ENCODE assay signal across 9 cellular contexts in genomic region chr1:203288351-203288894, GRCh38. TPM values are rescaled to one million over a fixed set of nuclear protein-coding genes. Genes with fewer than 3 reads are reported as not detected.
A peak's percentile ranks its signal among the peaks of the same experiment; 100 is the strongest.
DNase-seq lines count a peak whose midpoint lies in the region; TF ChIP-seq lines count a peak whose summit lies in the region.
"Had no signal": no experiment of that assay in that cellular context is flagged by ENCODE, and none has a peak within 500 bp of the region (broad histone marks: within the 10 kb centered on the region; RNA-seq: fewer than 3 reads in every experiment).

No MANE protein-coding gene starts in this region.

- H3K9me3 ChIP-seq in Peyer's patch, result no peaks in the 10 kb centered on the region

- no peaks in the 10 kb centered on the region for H3K27me3 ChIP-seq in Peyer's patch

- TF ChIP-seq CTCF in Peyer's patch (IDR thresholded peaks at IDR 0.05) (no peak), glutamatergic neuron (IDR thresholded peaks at IDR 0.05; ENCODE audit: partially characterized antibody, unreplicated experiment) (no peak)

- H3K36me3 ChIP-seq in Peyer's patch, result no peaks in the 10 kb centered on the region

- peak overlapping the region; percentile 94 to 99 (median 96) for H3K27ac ChIP-seq in Peyer's patch
- peak overlapping the region; percentile 97 for H3K27ac ChIP-seq in substantia nigra (ENCODE audit: low read depth, low read length, poor library complexity, severe bottlenecking)

- no peak overlapping the region for H3K4me3 ChIP-seq in Peyer's patch

- peak overlapping the region; percentile 82 for H3K4me3 Mint-ChIP-seq in activated CD4-positive, alpha-beta T cell treated with anti-CD3 and anti-CD28 coated beads, Interleukin-2, amount 10 ng/mL, durations not matched to agents 24 days and 14 days
- peak overlapping the region; percentile 25 for H3K4me3 Mint-ChIP-seq in glutamatergic neuron (ENCODE audit: unreplicated experiment)

- peaks cover 2% of the 10 kb centered on the region for H3K36me3 Mint-ChIP-seq in activated CD4-positive, alpha-beta T cell treated with anti-CD3 and anti-CD28 coated beads, Interleukin-2, amount 10 ng/mL, durations not matched to agents 24 days and 14 days (ENCODE audit: low read depth)
- H3K36me3 Mint-ChIP-seq in glutamatergic neuron (ENCODE audit: unreplicated experiment), result no peaks in the 10 kb centered on the region

- peaks cover 17 to 79% (median 52%) of the 10 kb centered on the region in 4 donors for H3K4me1 ChIP-seq in Peyer's patch

- no peaks in the 10 kb centered on the region for H3K9me3 Mint-ChIP-seq in activated CD4-positive, alpha-beta T cell treated with anti-CD3 and anti-CD28 coated beads, Interleukin-2, amount 10 ng/mL, durations not matched to agents 24 days and 14 days
- peaks cover 3% of the 10 kb centered on the region for H3K9me3 Mint-ChIP-seq in glutamatergic neuron (ENCODE audit: unreplicated experiment)

- intact Hi-C loops in activated CD4-positive, alpha-beta T cell treated with anti-CD3 and anti-CD28 coated beads, Interleukin-2, amount 10 ng/mL, durations not matched to agents 24 days and 14 days (cut with micrococcal nuclease), result loop anchor here (2.0 to 5.0 kb wide), 2 partner anchors 339 to 364 kb away; partner anchors contain the start of gene ATP2B4

- H3K27ac Mint-ChIP-seq in activated CD4-positive, alpha-beta T cell treated with anti-CD3 and anti-CD28 coated beads, Interleukin-2, amount 10 ng/mL, durations not matched to agents 24 days and 14 days, result peak overlapping the region; percentile 97
- H3K27ac Mint-ChIP-seq in glutamatergic neuron (ENCODE audit: unreplicated experiment), result peak overlapping the region; percentile 91

- H3K27me3 Mint-ChIP-seq in activated CD4-positive, alpha-beta T cell treated with anti-CD3 and anti-CD28 coated beads, Interleukin-2, amount 10 ng/mL, durations not matched to agents 24 days and 14 days, result peaks cover 2% of the 10 kb centered on the region
- peaks cover 8% of the 10 kb centered on the region for H3K27me3 Mint-ChIP-seq in glutamatergic neuron (ENCODE audit: unreplicated experiment)

- TF ChIP-seq POLR2A in Peyer's patch (IDR thresholded peaks at IDR 0.05), result no peak

- peak; percentile 71 for DNase-seq in activated CD4-positive, alpha-beta T cell treated with anti-CD3 and anti-CD28 coated beads, Interleukin-2, amount 10 ng/mL, durations not matched to agents 24 days and 14 days
- DNase-seq in activated CD4-positive, alpha-beta T cell treated with anti-CD3 and anti-CD28 coated beads for 4 hours, result no peak
- DNase-seq in Peyer's patch, result no peak
- DNase-seq in glutamatergic neuron, result no peak
- DNase-seq in substantia nigra (lab: John Stamatoyannopoulos, UW), result no peak
- DNase-seq in AG08396 (ENCODE audit: low spot score), result no peak
- DNase-seq in HK-2 (ENCODE audit: unreplicated experiment), result no peak
- no peak for DNase-seq in GOT3 (lab: John Stamatoyannopoulos, UW)
- DNase-seq: NCI-H526 had no signal

- peaks cover 64% of the 10 kb centered on the region for H3K4me1 Mint-ChIP-seq in activated CD4-positive, alpha-beta T cell treated with anti-CD3 and anti-CD28 coated beads, Interleukin-2, amount 10 ng/mL, durations not matched to agents 24 days and 14 days
- H3K4me1 Mint-ChIP-seq in glutamatergic neuron (ENCODE audit: low read depth, unreplicated experiment), result peaks cover 68% of the 10 kb centered on the region

RNA-seq across cellular contexts. Expression of gene BTG2, which starts 16.9 kb away (rescaled TPM):
- total RNA-seq in activated CD4-positive, alpha-beta T cell treated with anti-CD3 and anti-CD28 coated beads, Interleukin-2, amount 10 ng/mL, durations not matched to agents 24 days and 14 days, result 106 and 108 TPM in 2 replicates
- total RNA-seq in Peyer's patch (100 to 1,000 TPM in 1 of 4 donors, 10 to 100 TPM in 3; 45.0 to 129 (median 58.8) TPM), glutamatergic neuron (ENCODE audit: unreplicated experiment) (88.6 TPM)

RNA-seq across cellular contexts. Expression of gene CHIT1, which starts 59.0 kb away (rescaled TPM):
- 0.21 and 0.70 TPM in 2 replicates for total RNA-seq in activated CD4-positive, alpha-beta T cell treated with anti-CD3 and anti-CD28 coated beads, Interleukin-2, amount 10 ng/mL, durations not matched to agents 24 days and 14 days
- total RNA-seq in Peyer's patch, result 1 to 10 TPM in 1 of 4 donors, under 1 TPM in 1, not detected in 2; 0.67 to 4.1 TPM
- total RNA-seq in glutamatergic neuron (ENCODE audit: unreplicated experiment), result 0.10 TPM
